ENCODE assay signal across 1 cellular context in genomic region chr14:73742520-73743238, GRCh38.
TF ChIP-seq lines count a peak whose summit lies in the region.

No MANE protein-coding gene starts in this region.

TF ChIP-seq in K562, 482 proteins besides CTCF, POLR2A, EP300 and RAD21 (continued from another document):
- peak; percentile 84 for TF ChIP-seq RBM25 (IDR thresholded peaks at IDR 0.05; ENCODE audit: low read depth, low read length, severe bottlenecking)
- TF ChIP-seq ZNF592 (IDR thresholded peaks at IDR 0.05) = peak; percentile 18; the same call in 1 of the 2 replicates
- TF ChIP-seq, protein P1, sequence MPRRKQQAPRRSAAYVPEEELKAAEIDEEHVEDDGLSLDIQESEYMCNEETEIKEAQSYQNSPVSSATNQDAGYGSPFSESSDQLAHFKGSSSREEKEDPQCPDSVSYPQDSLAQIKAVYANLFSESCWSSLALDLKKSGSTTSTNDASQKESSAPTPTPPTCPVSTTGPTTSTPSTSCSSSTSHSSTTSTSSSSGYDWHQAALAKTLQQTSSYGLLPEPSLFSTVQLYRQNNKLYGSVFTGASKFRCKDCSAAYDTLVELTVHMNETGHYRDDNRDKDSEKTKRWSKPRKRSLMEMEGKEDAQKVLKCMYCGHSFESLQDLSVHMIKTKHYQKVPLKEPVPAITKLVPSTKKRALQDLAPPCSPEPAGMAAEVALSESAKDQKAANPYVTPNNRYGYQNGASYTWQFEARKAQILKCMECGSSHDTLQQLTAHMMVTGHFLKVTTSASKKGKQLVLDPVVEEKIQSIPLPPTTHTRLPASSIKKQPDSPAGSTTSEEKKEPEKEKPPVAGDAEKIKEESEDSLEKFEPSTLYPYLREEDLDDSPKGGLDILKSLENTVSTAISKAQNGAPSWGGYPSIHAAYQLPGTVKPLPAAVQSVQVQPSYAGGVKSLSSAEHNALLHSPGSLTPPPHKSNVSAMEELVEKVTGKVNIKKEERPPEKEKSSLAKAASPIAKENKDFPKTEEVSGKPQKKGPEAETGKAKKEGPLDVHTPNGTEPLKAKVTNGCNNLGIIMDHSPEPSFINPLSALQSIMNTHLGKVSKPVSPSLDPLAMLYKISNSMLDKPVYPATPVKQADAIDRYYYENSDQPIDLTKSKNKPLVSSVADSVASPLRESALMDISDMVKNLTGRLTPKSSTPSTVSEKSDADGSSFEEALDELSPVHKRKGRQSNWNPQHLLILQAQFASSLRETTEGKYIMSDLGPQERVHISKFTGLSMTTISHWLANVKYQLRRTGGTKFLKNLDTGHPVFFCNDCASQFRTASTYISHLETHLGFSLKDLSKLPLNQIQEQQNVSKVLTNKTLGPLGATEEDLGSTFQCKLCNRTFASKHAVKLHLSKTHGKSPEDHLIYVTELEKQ (CRISPR knock-in tag; IDR thresholded peaks at IDR 0.05) = no peak
- peak; percentile 19; the same call in 1 of the 2 replicates for TF ChIP-seq NR2C2 (CRISPR knock-in tag; IDR thresholded peaks at IDR 0.05)
- TF ChIP-seq NR2C2 (tag; IDR thresholded peaks at IDR 0.05) = no peak
